In genomic region chr11:72222907-72223614, GRCh38 we compare ENCODE assay signal across 8 cellular contexts. TPM values are rescaled to one million over a fixed set of nuclear protein-coding genes. Genes with fewer than 3 reads are reported as not detected.
A peak's percentile ranks its signal among the peaks of the same experiment; 100 is the strongest.
DNase-seq lines count a peak whose midpoint lies in the region; ATAC-seq and TF ChIP-seq lines count a peak whose summit lies in the region.

No MANE protein-coding gene starts in this region.

- ATAC-seq in HG02623 (IDR thresholded peaks at IDR 0.05; ENCODE audit: unreplicated experiment) = peak; percentile 75
- peak; percentile 74 for ATAC-seq in activated naive CD8-positive, alpha-beta T cell treated with anti-CD3 and anti-CD28 coated beads, Interleukin-2, amount 50 U/mL, for 24 hours
- ATAC-seq in heart right ventricle = peak; percentile 89 to 96 (median 93)

- peaks cover 28% of the 10 kb centered on the region for H3K4me1 Mint-ChIP-seq in activated naive CD8-positive, alpha-beta T cell treated with anti-CD3 and anti-CD28 coated beads, Interleukin-2, amount 50 U/mL, for 24 hours
- H3K4me1 Mint-ChIP-seq in progenitor cell of endocrine pancreas (ENCODE audit: low read depth) = peaks cover 24% of the 10 kb centered on the region

- intact Hi-C loops in heart right ventricle (cut with DNase I) = loop anchor here in 5 of 10 donors (1.0 to 10.0 kb wide), 5 partner anchors 110 to 208 kb away; partner anchors contain the start of gene ANAPC15 (in 1 of the 5)

- peak overlapping the region; percentile 87 for H2AFZ ChIP-seq in SU-DHL-6 (ENCODE audit: low read depth, low read length, severe bottlenecking)

- H3K36me3 ChIP-seq in SU-DHL-6 (ENCODE audit: low read length) (no peaks in the 10 kb centered on the region), heart right ventricle (peaks cover 0 to 16% (median 0%) of the 10 kb centered on the region in 9 donors)

- H3K36me3 Mint-ChIP-seq in activated naive CD8-positive, alpha-beta T cell treated with anti-CD3 and anti-CD28 coated beads, Interleukin-2, amount 50 U/mL, for 24 hours (ENCODE audit: low read depth) = no peaks in the 10 kb centered on the region
- no peaks in the 10 kb centered on the region for H3K36me3 Mint-ChIP-seq in progenitor cell of endocrine pancreas (ENCODE audit: insufficient read depth)

- H3K27me3 Mint-ChIP-seq in activated naive CD8-positive, alpha-beta T cell treated with anti-CD3 and anti-CD28 coated beads, Interleukin-2, amount 50 U/mL, for 24 hours = peaks cover 2% of the 10 kb centered on the region
- H3K27me3 Mint-ChIP-seq in progenitor cell of endocrine pancreas = peaks cover under 1% of the 10 kb centered on the region

- WGBS in heart right ventricle, 2 donors = 0% methylated on average over 47 of the region's 47 CpGs

- H3K9me3 ChIP-seq in SU-DHL-6 (ENCODE audit: insufficient read depth, low read length) (no peaks in the 10 kb centered on the region), heart right ventricle (no peaks in the 10 kb centered on the region)

- TF ChIP-seq CTCF in SU-DHL-6 (IDR thresholded peaks at IDR 0.05; ENCODE audit: insufficient read depth, low read length, poor library complexity, severe bottlenecking) (no peak), heart right ventricle (IDR thresholded peaks at IDR 0.05) (peak in 8 of 9 donors; percentile 21 to 67 (median 52)), progenitor cell of endocrine pancreas (IDR thresholded peaks at IDR 0.05; ENCODE audit: unreplicated experiment) (peak; percentile 13)

- TF ChIP-seq POLR2A in GM10847 (IDR thresholded peaks at IDR 0.05; ENCODE audit: extremely low read depth, insufficient read length) = peak; percentile 40

- H3K4me3 ChIP-seq in SU-DHL-6 (ENCODE audit: insufficient read depth, low read length, poor library complexity, severe bottlenecking) (peak overlapping the region; percentile 81), heart right ventricle (peak overlapping the region; percentile 57 to 94 (median 84))

- H3K9ac ChIP-seq in SU-DHL-6 (ENCODE audit: low read length) = peak overlapping the region; percentile 87

- H3K4me2 ChIP-seq in SU-DHL-6 (ENCODE audit: low read depth, low read length, poor library complexity, severe bottlenecking) = peak overlapping the region; percentile 72

- peak overlapping the region; percentile 60 for H3K27ac Mint-ChIP-seq in activated naive CD8-positive, alpha-beta T cell treated with anti-CD3 and anti-CD28 coated beads, Interleukin-2, amount 50 U/mL, for 24 hours
- H3K27ac Mint-ChIP-seq in progenitor cell of endocrine pancreas = peak overlapping the region; percentile 94

- DNase-seq in NCI-H1105 treated with DMSO at 0.1 percent for 48 hours (lab: John Stamatoyannopoulos, UW) = peak; percentile 96
- peak; percentile 95 for DNase-seq in activated naive CD8-positive, alpha-beta T cell treated with anti-CD3 and anti-CD28 coated beads, Interleukin-2, amount 50 U/mL, for 24 hours
- peak; percentile 95 to 96 for DNase-seq in heart right ventricle
- DNase-seq in progenitor cell of endocrine pancreas (ENCODE audit: low spot score, unreplicated experiment) = peak; percentile 90
- DNase-seq in ureter (ENCODE audit: low spot score) = peak; percentile 95

- H3K4me1 ChIP-seq in heart right ventricle = peaks cover 5 to 55% (median 21%) of the 10 kb centered on the region in 9 donors

- H3K9me2 ChIP-seq in SU-DHL-6 (replicated peaks; ENCODE audit: insufficient read depth, low read length) = no peaks in the 10 kb centered on the region

- H3K27ac ChIP-seq in SU-DHL-6 (ENCODE audit: low read depth, low read length) = peak overlapping the region; percentile 94
- peak overlapping the region; percentile 94 to 100 (median 99) for H3K27ac ChIP-seq in heart right ventricle

- H3K27me3 ChIP-seq in SU-DHL-6 (ENCODE audit: low read length) (no peaks in the 10 kb centered on the region), heart right ventricle (peaks cover 0 to 5% (median 0%) of the 10 kb centered on the region in 7 donors)

- H3K9me3 Mint-ChIP-seq in activated naive CD8-positive, alpha-beta T cell treated with anti-CD3 and anti-CD28 coated beads, Interleukin-2, amount 50 U/mL, for 24 hours = no peaks in the 10 kb centered on the region
- H3K9me3 Mint-ChIP-seq in progenitor cell of endocrine pancreas (ENCODE audit: low read depth) = no peaks in the 10 kb centered on the region

- H4K20me1 ChIP-seq in SU-DHL-6 (ENCODE audit: low read depth, low read length) = no peaks in the 10 kb centered on the region

- H3F3A ChIP-seq in SU-DHL-6 (ENCODE audit: insufficient read depth) = peaks cover 8% of the 10 kb centered on the region

- peaks cover 18% of the 10 kb centered on the region for H3K79me2 ChIP-seq in SU-DHL-6 (ENCODE audit: insufficient read depth, low read length)

- peak overlapping the region; percentile 80 for H3K4me3 Mint-ChIP-seq in activated naive CD8-positive, alpha-beta T cell treated with anti-CD3 and anti-CD28 coated beads, Interleukin-2, amount 50 U/mL, for 24 hours
- H3K4me3 Mint-ChIP-seq in progenitor cell of endocrine pancreas (ENCODE audit: low read depth) = peak overlapping the region; percentile 83

RNA-seq across cellular contexts. Expression of gene INPPL1, which starts 1.5 kb away (rescaled TPM):
- total RNA-seq in heart right ventricle (100 to 1,000 TPM in 9 of 10 donors, 10 to 100 TPM in 1; 97.7 to 146 (median 107) TPM), progenitor cell of endocrine pancreas (389 and 394 TPM in 2 replicates), ureter (144 TPM)
- 100 to 1,000 TPM in 1 of 2 donors, 10 to 100 TPM in 1; 50.1 to 141 TPM for polyA plus RNA-seq in heart right ventricle

RNA-seq across cellular contexts. Expression of gene FOLR2, which starts 6.5 kb away (rescaled TPM):
- 10 to 100 TPM in 7 of 10 donors, 1 to 10 TPM in 3; 7.5 to 84.4 (median 10.8) TPM for total RNA-seq in heart right ventricle
- 10 to 100 TPM in 1 of 2 donors, 1 to 10 TPM in 1; 6.8 to 10.8 TPM for polyA plus RNA-seq in heart right ventricle
- not detected in 2 replicates for total RNA-seq in progenitor cell of endocrine pancreas
- 4.5 TPM for total RNA-seq in ureter

RNA-seq across cellular contexts. Expression of gene PHOX2A, which starts 20.9 kb away (rescaled TPM):
- total RNA-seq in heart right ventricle = not detected
- not detected for polyA plus RNA-seq in heart right ventricle
- not detected in 2 replicates for total RNA-seq in progenitor cell of endocrine pancreas
- not detected for total RNA-seq in ureter

RNA-seq across cellular contexts. Expression of gene FOLR1, which starts 31.1 kb away (rescaled TPM):
- total RNA-seq in heart right ventricle (1 to 10 TPM in 2 of 10 donors, under 1 TPM in 5, not detected in 3; 0.23 to 1.4 (median 0.59) TPM), progenitor cell of endocrine pancreas (5.6 and 6.4 TPM in 2 replicates), ureter (1.7 TPM)
- polyA plus RNA-seq in heart right ventricle = under 1 TPM; 0.16 to 0.37 TPM

Comparison
In these comparisons a context has a peak if more than half of its experiments do, and no peak if none do; other contexts are left out.
1. Peak in every context shown above with its lines: DNase-seq, ATAC-seq, H3K4me3 ChIP-seq and H3K27ac ChIP-seq.